In genomic region chr2:239388236-239389151, GRCh38 we compare ENCODE assay signal across 20 cellular contexts.
"Had no signal": no experiment of that assay in that cellular context is flagged by ENCODE, and none has a peak within 500 bp of the region (broad histone marks: within the 10 kb centered on the region; RNA-seq: fewer than 3 reads in every experiment).

No MANE protein-coding gene starts in this region.

- H3K4me1 ChIP-seq: foreskin keratinocyte, parathyroid adenoma had no signal

- H3K9ac ChIP-seq: neural progenitor cell, parathyroid adenoma had no signal

- H3K36me3 ChIP-seq: colonic mucosa, neural progenitor cell, right lobe of liver had no signal

- H2AFZ ChIP-seq: hepatocyte, neural progenitor cell, parathyroid adenoma had no signal

- H3K4me2 ChIP-seq: hepatocyte, neural progenitor cell had no signal

- H3K4me3 ChIP-seq: colonic mucosa, esophagus squamous epithelium, hepatocyte, neural progenitor cell, psoas muscle, right lobe of liver, testis, tibial nerve had no signal

- ATAC-seq: foreskin keratinocyte; natural killer cell treated with Interleukin-12 subunit alpha and Interleukin-12 subunit beta and Interleukin-15 and Interleukin-18, amount 100 ng/mL, for 72 hours; right lobe of liver; stimulated activated memory B cell treated with anti-CD40 and anti-IgM and Interleukin-4, amounts not matched to agents 10 μg/mL and 1 μg/mL and 100 μg/mL, for 72 hours had no signal

- H3K27me3 ChIP-seq: colonic mucosa, esophagus squamous epithelium, foreskin keratinocyte, hepatocyte, neural progenitor cell, right lobe of liver, testis, tibial nerve had no signal

- DNase-seq: cerebellar nuclear complex; colonic mucosa; dermis blood vessel endothelial cell; esophagus squamous epithelium; foreskin keratinocyte; head of caudate nucleus; occipital lobe; retina; stimulated activated CD4-positive, alpha-beta T cell treated with anti-CD3 and anti-CD28 coated beads, Interleukin-15, amount 100 ng/mL, for 24 hours; stimulated activated CD4-positive, alpha-beta T cell treated with anti-CD3 and anti-CD28 coated beads, Interleukin-1b, Interleukin-23, amount 100 ng/mL, for 48 hours; stimulated activated CD4-positive, alpha-beta T cell treated with anti-CD3 and anti-CD28 coated beads, Interleukin-4, amount 100 ng/mL, for 24 hours; testis had no signal

- H3K9me3 ChIP-seq: colonic mucosa, esophagus squamous epithelium, psoas muscle, right lobe of liver, testis, tibial nerve had no signal

- H3K27ac ChIP-seq: colonic mucosa, esophagus squamous epithelium, foreskin keratinocyte, hepatocyte, neural progenitor cell, parathyroid adenoma, psoas muscle, right lobe of liver, testis, tibial nerve had no signal
